1 cellular context compared by ENCODE assay signal in the genomic region with DNA sequence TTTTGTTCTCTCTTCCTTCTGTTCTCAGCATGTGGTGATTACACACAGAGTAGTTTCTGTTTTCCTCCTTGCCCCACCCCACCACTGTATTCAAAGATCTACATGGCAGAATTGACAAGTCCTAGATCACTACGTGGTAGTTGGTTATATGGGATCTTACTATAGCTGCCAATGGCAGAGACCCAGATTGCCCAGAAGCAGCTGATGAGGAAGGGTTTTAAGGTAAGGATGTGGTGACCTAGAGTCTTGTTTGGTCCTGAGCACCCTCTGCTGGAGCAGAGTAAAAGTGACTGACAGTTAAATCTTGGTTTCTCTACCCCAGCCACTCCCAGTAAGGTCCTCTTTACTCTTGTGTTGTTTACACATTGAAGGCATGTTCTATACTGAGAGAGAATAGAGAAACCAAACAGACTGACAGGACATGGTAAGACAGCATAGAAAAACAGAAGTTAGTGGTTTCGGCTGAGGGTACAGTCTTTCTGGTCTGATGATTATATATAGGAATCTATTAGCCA.
TF ChIP-seq lines count a peak whose summit lies in the region.

No MANE protein-coding gene starts in this region.

TF ChIP-seq in GM23338, 12 proteins besides CTCF, POLR2A, EP300 and RAD21:
- TF ChIP-seq, protein P1, sequence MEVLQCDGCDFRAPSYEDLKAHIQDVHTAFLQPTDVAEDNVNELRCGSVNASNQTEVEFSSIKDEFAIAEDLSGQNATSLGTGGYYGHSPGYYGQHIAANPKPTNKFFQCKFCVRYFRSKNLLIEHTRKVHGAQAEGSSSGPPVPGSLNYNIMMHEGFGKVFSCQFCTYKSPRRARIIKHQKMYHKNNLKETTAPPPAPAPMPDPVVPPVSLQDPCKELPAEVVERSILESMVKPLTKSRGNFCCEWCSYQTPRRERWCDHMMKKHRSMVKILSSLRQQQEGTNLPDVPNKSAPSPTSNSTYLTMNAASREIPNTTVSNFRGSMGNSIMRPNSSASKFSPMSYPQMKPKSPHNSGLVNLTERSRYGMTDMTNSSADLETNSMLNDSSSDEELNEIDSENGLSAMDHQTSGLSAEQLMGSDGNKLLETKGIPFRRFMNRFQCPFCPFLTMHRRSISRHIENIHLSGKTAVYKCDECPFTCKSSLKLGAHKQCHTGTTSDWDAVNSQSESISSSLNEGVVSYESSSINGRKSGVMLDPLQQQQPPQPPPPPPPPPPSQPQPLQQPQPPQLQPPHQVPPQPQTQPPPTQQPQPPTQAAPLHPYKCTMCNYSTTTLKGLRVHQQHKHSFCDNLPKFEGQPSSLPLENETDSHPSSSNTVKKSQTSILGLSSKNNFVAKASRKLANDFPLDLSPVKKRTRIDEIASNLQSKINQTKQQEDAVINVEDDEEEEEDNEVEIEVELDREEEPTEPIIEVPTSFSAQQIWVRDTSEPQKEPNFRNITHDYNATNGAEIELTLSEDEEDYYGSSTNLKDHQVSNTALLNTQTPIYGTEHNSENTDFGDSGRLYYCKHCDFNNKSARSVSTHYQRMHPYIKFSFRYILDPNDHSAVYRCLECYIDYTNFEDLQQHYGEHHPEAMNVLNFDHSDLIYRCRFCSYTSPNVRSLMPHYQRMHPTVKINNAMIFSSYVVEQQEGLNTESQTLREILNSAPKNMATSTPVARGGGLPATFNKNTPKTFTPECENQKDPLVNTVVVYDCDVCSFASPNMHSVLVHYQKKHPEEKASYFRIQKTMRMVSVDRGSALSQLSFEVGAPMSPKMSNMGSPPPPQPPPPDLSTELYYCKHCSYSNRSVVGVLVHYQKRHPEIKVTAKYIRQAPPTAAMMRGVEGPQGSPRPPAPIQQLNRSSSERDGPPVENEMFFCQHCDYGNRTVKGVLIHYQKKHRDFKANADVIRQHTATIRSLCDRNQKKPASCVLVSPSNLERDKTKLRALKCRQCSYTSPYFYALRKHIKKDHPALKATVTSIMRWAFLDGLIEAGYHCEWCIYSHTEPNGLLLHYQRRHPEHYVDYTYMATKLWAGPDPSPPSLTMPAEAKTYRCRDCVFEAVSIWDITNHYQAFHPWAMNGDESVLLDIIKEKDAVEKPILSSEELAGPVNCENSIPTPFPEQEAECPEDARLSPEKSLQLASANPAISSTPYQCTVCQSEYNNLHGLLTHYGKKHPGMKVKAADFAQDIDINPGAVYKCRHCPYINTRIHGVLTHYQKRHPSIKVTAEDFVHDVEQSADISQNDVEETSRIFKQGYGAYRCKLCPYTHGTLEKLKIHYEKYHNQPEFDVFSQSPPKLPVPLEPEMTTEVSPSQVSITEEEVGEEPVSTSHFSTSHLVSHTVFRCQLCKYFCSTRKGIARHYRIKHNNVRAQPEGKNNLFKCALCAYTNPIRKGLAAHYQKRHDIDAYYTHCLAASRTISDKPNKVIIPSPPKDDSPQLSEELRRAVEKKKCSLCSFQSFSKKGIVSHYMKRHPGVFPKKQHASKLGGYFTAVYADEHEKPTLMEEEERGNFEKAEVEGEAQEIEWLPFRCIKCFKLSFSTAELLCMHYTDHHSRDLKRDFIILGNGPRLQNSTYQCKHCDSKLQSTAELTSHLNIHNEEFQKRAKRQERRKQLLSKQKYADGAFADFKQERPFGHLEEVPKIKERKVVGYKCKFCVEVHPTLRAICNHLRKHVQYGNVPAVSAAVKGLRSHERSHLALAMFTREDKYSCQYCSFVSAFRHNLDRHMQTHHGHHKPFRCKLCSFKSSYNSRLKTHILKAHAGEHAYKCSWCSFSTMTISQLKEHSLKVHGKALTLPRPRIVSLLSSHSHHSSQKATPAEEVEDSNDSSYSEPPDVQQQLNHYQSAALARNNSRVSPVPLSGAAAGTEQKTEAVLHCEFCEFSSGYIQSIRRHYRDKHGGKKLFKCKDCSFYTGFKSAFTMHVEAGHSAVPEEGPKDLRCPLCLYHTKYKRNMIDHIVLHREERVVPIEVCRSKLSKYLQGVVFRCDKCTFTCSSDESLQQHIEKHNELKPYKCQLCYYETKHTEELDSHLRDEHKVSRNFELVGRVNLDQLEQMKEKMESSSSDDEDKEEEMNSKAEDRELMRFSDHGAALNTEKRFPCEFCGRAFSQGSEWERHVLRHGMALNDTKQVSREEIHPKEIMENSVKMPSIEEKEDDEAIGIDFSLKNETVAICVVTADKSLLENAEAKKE (CRISPR knock-in tag; IDR thresholded peaks at IDR 0.05): no peak
- TF ChIP-seq ZNF114 (CRISPR knock-in tag; IDR thresholded peaks at IDR 0.05) (no peak), NANOG (IDR thresholded peaks at IDR 0.05; ENCODE audit: borderline replicate concordance) (no peak), EZH2 (IDR thresholded peaks at IDR 0.05; ENCODE audit: low read depth, unreplicated experiment) (no peak), POLR2AphosphoS5 (IDR thresholded peaks at IDR 0.05; ENCODE audit: low read depth) (no peak), JUNB (IDR thresholded peaks at IDR 0.05; ENCODE audit: unreplicated experiment) (no peak), STAT1 (IDR thresholded peaks at IDR 0.05; ENCODE audit: unreplicated experiment) (no peak), EZH2phosphoT487 (IDR thresholded peaks at IDR 0.05; ENCODE audit: unreplicated experiment) (no peak), ZNF331 (CRISPR knock-in tag; IDR thresholded peaks at IDR 0.05; ENCODE audit: low read depth) (no peak), CREB1 (CRISPR knock-in tag; IDR thresholded peaks at IDR 0.05; ENCODE audit: low read depth) (no peak), REST (IDR thresholded peaks at IDR 0.05; ENCODE audit: unreplicated experiment) (no peak)
- TF ChIP-seq, protein P2, sequence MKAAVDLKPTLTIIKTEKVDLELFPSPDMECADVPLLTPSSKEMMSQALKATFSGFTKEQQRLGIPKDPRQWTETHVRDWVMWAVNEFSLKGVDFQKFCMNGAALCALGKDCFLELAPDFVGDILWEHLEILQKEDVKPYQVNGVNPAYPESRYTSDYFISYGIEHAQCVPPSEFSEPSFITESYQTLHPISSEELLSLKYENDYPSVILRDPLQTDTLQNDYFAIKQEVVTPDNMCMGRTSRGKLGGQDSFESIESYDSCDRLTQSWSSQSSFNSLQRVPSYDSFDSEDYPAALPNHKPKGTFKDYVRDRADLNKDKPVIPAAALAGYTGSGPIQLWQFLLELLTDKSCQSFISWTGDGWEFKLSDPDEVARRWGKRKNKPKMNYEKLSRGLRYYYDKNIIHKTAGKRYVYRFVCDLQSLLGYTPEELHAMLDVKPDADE (IDR thresholded peaks at IDR 0.05): no peak
